Comparison of ENCODE assay signal across 19 cellular contexts in the genomic region with DNA sequence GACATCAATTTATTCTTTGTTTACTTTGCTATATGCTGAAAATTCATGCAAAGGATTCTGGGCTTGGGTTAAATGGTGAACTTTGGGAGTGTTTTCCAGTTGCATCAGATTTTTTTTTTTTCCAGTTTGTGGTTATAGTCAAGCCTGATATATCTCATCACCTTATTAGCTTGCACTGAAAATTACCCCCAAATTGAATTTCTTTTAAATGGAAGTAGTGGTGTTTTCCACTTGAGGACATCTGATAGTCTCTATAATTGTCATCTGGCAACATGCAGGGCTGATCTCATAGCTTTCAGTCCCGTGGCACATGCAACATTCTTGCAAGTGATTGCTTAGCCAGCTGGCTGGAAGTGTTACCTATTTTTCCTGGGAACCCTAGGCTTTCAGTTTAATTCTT. TPM values are rescaled to one million over a fixed set of nuclear protein-coding genes. Genes with fewer than 3 reads are reported as not detected.
DNase-seq lines count a peak whose midpoint lies in the region; FAIRE-seq and TF ChIP-seq lines count a peak whose summit lies in the region.
"Had no signal": no experiment of that assay in that cellular context is flagged by ENCODE, and none has a peak within 500 bp of the region (broad histone marks: within the 10 kb centered on the region; RNA-seq: fewer than 3 reads in every experiment).

No MANE protein-coding gene starts in this region.

- H3K27me3 ChIP-seq in CD8-positive, alpha-beta memory T cell (ENCODE audit: insufficient read depth, low read length, poor library complexity, severe bottlenecking): peaks cover 4% of the 10 kb centered on the region
- H3K27me3 ChIP-seq: neural progenitor cell had no signal

- CTCF ChIA-PET in HEK293 (lab: Yijun Ruan, JAX): interaction anchor here (0.6 to 1.2 kb wide), 2 partner anchors 317 to 394 kb away, joined by 4 read pairs; no protein-coding TSS in a partner anchor
- CTCF ChIA-PET in CD8-positive, alpha-beta memory T cell (lab: Charles Lee): no interaction called here

- H3K4me1 Mint-ChIP-seq in CD8-positive, alpha-beta memory T cell: no peaks in the 10 kb centered on the region
- H3K4me1 Mint-ChIP-seq: neural progenitor cell had no signal

- peaks cover 0 to 2% (median 0%) of the 10 kb centered on the region in 3 donors for H3K36me3 Mint-ChIP-seq in CD8-positive, alpha-beta memory T cell
- H3K36me3 Mint-ChIP-seq: activated naive CD8-positive, alpha-beta T cell; CD8-positive, alpha-beta T cell; neural progenitor cell had no signal

- H3K4me3 ChIP-seq in HEK293 (ENCODE audit: low read depth, low read length) (no peak overlapping the region), SK-N-MC (peak overlapping the region; percentile 23)
- no peak overlapping the region for H3K4me3 ChIP-seq in CD8-positive, alpha-beta memory T cell (ENCODE audit: low read length)
- H3K4me3 ChIP-seq: lower lobe of right lung, neural progenitor cell had no signal

- H3K4me3 Mint-ChIP-seq in CD8-positive, alpha-beta memory T cell: no peak overlapping the region
- H3K4me3 Mint-ChIP-seq: activated naive CD8-positive, alpha-beta T cell; CD8-positive, alpha-beta T cell; neural progenitor cell had no signal

- no peak overlapping the region for H3K27ac Mint-ChIP-seq in CD8-positive, alpha-beta memory T cell
- H3K27ac Mint-ChIP-seq: activated naive CD8-positive, alpha-beta T cell; CD8-positive, alpha-beta T cell; neural progenitor cell had no signal

- H3K27me3 Mint-ChIP-seq in CD8-positive, alpha-beta memory T cell: peaks cover 2 to 18% of the 10 kb centered on the region in 2 donors

- H3K9me3 ChIP-seq in HEK293 (ENCODE audit: control insufficient read depth, insufficient read depth, low read depth, low read length) (no peaks in the 10 kb centered on the region), SK-N-MC (ENCODE audit: low read depth, low read length) (no peaks in the 10 kb centered on the region)
- H3K9me3 ChIP-seq in CD8-positive, alpha-beta memory T cell (ENCODE audit: low read length): no peaks in the 10 kb centered on the region
- H3K9me3 ChIP-seq: lower lobe of right lung had no signal

- no peak for TF ChIP-seq CTCF in HEK293 (tag by site-specific recombination; IDR thresholded peaks at IDR 0.05)

- H3K36me3 ChIP-seq in HEK293 (ENCODE audit: control insufficient read depth in 2 of 2, insufficient read depth in 1 of 2, low read length in 2 of 2) (no peaks in the 10 kb centered on the region), SK-N-MC (ENCODE audit: insufficient read depth, low read length) (no peaks in the 10 kb centered on the region)
- H3K36me3 ChIP-seq in CD8-positive, alpha-beta memory T cell (ENCODE audit: insufficient read depth, low read length): no peaks in the 10 kb centered on the region
- H3K36me3 ChIP-seq: lower lobe of right lung, neural progenitor cell had no signal

- peak overlapping the region; percentile 51 for H3K9ac ChIP-seq in SK-N-MC (ENCODE audit: insufficient read length)
- H3K9ac ChIP-seq: neural progenitor cell had no signal

- no peak for FAIRE-seq in frontal cortex (lab: Jason Lieb, UNC)
- FAIRE-seq: RCC 7860 had no signal

- H3K9me3 Mint-ChIP-seq in CD8-positive, alpha-beta memory T cell: no peaks in the 10 kb centered on the region
- H3K9me3 Mint-ChIP-seq: CD8-positive, alpha-beta T cell; neural progenitor cell had no signal

- POLR2A ChIA-PET in HEK293 (lab: Yijun Ruan, JAX): no interaction called here
- POLR2A ChIA-PET in CD8-positive, alpha-beta memory T cell (lab: Charles Lee): no interaction called here

- DNase-seq in AG20443 (ENCODE audit: low spot score): peak; percentile 69
- no peak for DNase-seq in SK-N-MC (ENCODE audit: low read depth, low spot score)
- DNase-seq in iris pigment epithelial cell (ENCODE audit: low read depth): peak; percentile 26
- DNase-seq in CD8-positive, alpha-beta memory T cell: no peak
- DNase-seq in HUDEP-2 (lab: John Stamatoyannopoulos, UW; ENCODE audit: unreplicated experiment in 76 of 76): no peak
- no peak for DNase-seq in frontal cortex (ENCODE audit: low spot score in 2 of 2)
- DNase-seq: activated CD4-positive, CD25-positive, alpha-beta regulatory T cell treated with anti-CD3 and anti-CD28 coated beads, Interleukin-2, amount 50 U/mL, for 72 hours; activated CD8-positive, alpha-beta memory T cell treated with anti-CD3 and anti-CD28 coated beads, Interleukin-2, amount 50 U/mL, for 48 hours; CD8-positive, alpha-beta T cell; H7; lower lobe of right lung; NCI-H446; T-helper 1 cell had no signal

- H3K27ac ChIP-seq in HEK293 (ENCODE audit: extremely low read depth, low read depth, low read length): no peak overlapping the region
- H3K27ac ChIP-seq in SK-N-MC: peak overlapping the region; percentile 95
- no peak overlapping the region for H3K27ac ChIP-seq in CD8-positive, alpha-beta memory T cell (ENCODE audit: low read depth, low read length)
- H3K27ac ChIP-seq: lower lobe of right lung, neural progenitor cell had no signal

- H3K4me1 ChIP-seq in HEK293 (ENCODE audit: control insufficient read depth, insufficient read depth, low read length): no peaks in the 10 kb centered on the region
- no peaks in the 10 kb centered on the region for H3K4me1 ChIP-seq in CD8-positive, alpha-beta memory T cell (ENCODE audit: insufficient read depth, low read length)
- H3K4me1 ChIP-seq: lower lobe of right lung had no signal

TF ChIP-seq in HEK293, 187 proteins besides CTCF, POLR2A, EP300 and RAD21 (continues in another document):
- TF ChIP-seq ZNF16 (tag by site-specific recombination; IDR thresholded peaks at IDR 0.05; ENCODE audit: low read depth) (no peak), KLF1 (tag by site-specific recombination; IDR thresholded peaks at IDR 0.05) (no peak), ZBTB20 (tag by site-specific recombination; IDR thresholded peaks at IDR 0.05) (no peak), ZFP37 (tag by site-specific recombination; IDR thresholded peaks at IDR 0.05) (peak; percentile 76; the same call in 1 of the 2 replicates), KLF9 (tag by site-specific recombination; IDR thresholded peaks at IDR 0.05; ENCODE audit: low read depth) (no peak), SCRT2 (tag by site-specific recombination; IDR thresholded peaks at IDR 0.05) (0 out of 2 replicates have a peak, but pooled peaks have one; percentile 15), ZNF37A (tag by site-specific recombination; IDR thresholded peaks at IDR 0.05) (no peak), ZNF768 (tag by site-specific recombination; IDR thresholded peaks at IDR 0.05) (no peak), ZNF350 (tag by site-specific recombination; IDR thresholded peaks at IDR 0.05) (no peak), ZNF292 (tag by site-specific recombination; IDR thresholded peaks at IDR 0.05; ENCODE audit: borderline replicate concordance, low read depth) (no peak)
- TF ChIP-seq, protein P1, sequence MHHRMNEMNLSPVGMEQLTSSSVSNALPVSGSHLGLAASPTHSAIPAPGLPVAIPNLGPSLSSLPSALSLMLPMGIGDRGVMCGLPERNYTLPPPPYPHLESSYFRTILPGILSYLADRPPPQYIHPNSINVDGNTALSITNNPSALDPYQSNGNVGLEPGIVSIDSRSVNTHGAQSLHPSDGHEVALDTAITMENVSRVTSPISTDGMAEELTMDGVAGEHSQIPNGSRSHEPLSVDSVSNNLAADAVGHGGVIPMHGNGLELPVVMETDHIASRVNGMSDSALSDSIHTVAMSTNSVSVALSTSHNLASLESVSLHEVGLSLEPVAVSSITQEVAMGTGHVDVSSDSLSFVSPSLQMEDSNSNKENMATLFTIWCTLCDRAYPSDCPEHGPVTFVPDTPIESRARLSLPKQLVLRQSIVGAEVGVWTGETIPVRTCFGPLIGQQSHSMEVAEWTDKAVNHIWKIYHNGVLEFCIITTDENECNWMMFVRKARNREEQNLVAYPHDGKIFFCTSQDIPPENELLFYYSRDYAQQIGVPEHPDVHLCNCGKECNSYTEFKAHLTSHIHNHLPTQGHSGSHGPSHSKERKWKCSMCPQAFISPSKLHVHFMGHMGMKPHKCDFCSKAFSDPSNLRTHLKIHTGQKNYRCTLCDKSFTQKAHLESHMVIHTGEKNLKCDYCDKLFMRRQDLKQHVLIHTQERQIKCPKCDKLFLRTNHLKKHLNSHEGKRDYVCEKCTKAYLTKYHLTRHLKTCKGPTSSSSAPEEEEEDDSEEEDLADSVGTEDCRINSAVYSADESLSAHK (tag by site-specific recombination; IDR thresholded peaks at IDR 0.05): no peak
- TF ChIP-seq, protein P2, sequence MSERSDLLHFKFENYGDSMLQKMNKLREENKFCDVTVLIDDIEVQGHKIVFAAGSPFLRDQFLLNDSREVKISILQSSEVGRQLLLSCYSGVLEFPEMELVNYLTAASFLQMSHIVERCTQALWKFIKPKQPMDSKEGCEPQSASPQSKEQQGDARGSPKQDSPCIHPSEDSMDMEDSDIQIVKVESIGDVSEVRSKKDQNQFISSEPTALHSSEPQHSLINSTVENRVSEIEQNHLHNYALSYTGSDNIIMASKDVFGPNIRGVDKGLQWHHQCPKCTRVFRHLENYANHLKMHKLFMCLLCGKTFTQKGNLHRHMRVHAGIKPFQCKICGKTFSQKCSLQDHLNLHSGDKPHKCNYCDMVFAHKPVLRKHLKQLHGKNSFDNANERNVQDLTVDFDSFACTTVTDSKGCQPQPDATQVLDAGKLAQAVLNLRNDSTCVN (tag by site-specific recombination; optimal IDR thresholded peaks at IDR 0.05): no peak

RNA-seq across cellular contexts. Expression of a gene that starts 4.7 kb away (rescaled TPM):
- total RNA-seq in CD8-positive, alpha-beta memory T cell: not detected
- polyA plus RNA-seq in CD8-positive, alpha-beta memory T cell: not detected
- not detected for total RNA-seq in frontal cortex
- total RNA-seq: CD8-positive, alpha-beta T cell; H7; lower lobe of right lung; urinary bladder had no signal
- polyA plus RNA-seq: urinary bladder had no signal

RNA-seq across cellular contexts. Expression of a gene that starts 13.4 kb away (rescaled TPM):
- total RNA-seq in CD8-positive, alpha-beta memory T cell: not detected
- not detected for polyA plus RNA-seq in CD8-positive, alpha-beta memory T cell
- total RNA-seq in frontal cortex: not detected
- total RNA-seq: CD8-positive, alpha-beta T cell; H7; lower lobe of right lung; urinary bladder had no signal

RNA-seq across cellular contexts. Expression of a gene that starts 13.9 kb away (rescaled TPM):
- total RNA-seq in CD8-positive, alpha-beta memory T cell: not detected
- polyA plus RNA-seq in CD8-positive, alpha-beta memory T cell: not detected
- not detected for total RNA-seq in frontal cortex
- total RNA-seq: CD8-positive, alpha-beta T cell; H7; lower lobe of right lung; urinary bladder had no signal
- polyA plus RNA-seq: urinary bladder had no signal

RNA-seq across cellular contexts. Expression of a gene that starts 16.4 kb away (rescaled TPM):
- not detected for total RNA-seq in CD8-positive, alpha-beta memory T cell
- not detected for polyA plus RNA-seq in CD8-positive, alpha-beta memory T cell
- not detected for total RNA-seq in frontal cortex
- total RNA-seq: CD8-positive, alpha-beta T cell; H7; lower lobe of right lung; urinary bladder had no signal
- polyA plus RNA-seq: esophagus, urinary bladder had no signal

RNA-seq across cellular contexts. Expression of a gene that starts 19.6 kb away (rescaled TPM):
- total RNA-seq in CD8-positive, alpha-beta memory T cell: not detected
- polyA plus RNA-seq in CD8-positive, alpha-beta memory T cell: not detected
- total RNA-seq in frontal cortex: not detected
- total RNA-seq: CD8-positive, alpha-beta T cell; H7; lower lobe of right lung; urinary bladder had no signal
- polyA plus RNA-seq: esophagus, urinary bladder had no signal

Comparison
In these comparisons a context has a peak if more than half of its experiments do, and no peak if none do; other contexts are left out.
1. DNase-seq: peak in AG20443 (single experiment) and iris pigment epithelial cell (single experiment); none in SK-N-MC (single experiment), CD8-positive, alpha-beta memory T cell (0 of 5), HUDEP-2 (0 of 76) and frontal cortex (0 of 2).